17 cellular contexts compared by ENCODE assay signal in the genomic region with DNA sequence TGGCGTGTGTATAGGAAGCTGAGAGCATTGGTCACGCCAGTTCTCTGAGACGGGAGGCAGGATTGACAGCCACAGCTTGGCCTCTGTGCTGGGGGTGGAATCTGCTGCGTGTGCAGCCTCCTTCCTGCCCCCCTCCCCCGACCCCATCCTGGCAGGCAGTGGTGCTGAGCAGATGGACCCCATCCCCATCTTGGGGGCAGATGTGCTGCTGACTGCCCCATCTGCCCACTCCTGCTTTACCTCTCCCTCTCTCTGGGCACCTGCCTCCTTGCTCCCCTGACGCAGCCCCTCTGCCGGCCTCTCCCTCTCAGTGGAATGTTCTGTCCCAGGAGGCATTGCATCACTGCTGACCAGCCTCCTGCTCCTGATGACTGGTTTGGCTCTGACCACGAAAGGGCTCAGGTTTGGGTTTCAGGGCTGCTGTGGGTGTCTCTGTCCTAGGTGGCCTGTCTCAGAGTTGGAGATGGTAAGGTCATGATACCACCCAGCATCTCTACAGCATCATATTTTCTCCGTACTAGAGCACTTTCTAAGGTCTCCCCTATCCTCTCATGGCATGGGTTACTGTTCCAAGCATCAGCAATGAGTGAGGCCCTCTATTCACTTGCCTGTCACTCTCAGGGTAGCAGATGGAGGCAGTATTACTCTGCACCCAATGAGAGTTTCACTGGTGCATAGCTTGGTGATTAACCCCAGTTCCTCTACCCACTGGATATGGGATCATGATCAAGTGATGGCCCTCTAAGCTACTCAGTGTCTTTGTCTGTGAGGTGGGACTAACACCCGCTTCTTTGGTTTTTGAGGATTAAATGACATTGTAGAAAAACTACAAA.
DNase-seq lines count a peak whose midpoint lies in the region; ATAC-seq and TF ChIP-seq lines count a peak whose summit lies in the region.
"Had no signal": no experiment of that assay in that cellular context is flagged by ENCODE, and none has a peak within 500 bp of the region (broad histone marks: within the 10 kb centered on the region; RNA-seq: fewer than 3 reads in every experiment).

No MANE protein-coding gene starts in this region.

- H3K4me1 ChIP-seq in MM.1S (ENCODE audit: low read length), result peaks cover 37% of the 10 kb centered on the region
- peaks cover 11% of the 10 kb centered on the region for H3K4me1 ChIP-seq in suprapubic skin
- H3K4me1 ChIP-seq: left lung had no signal

- intact Hi-C loops in Calu3 (cut with micrococcal nuclease; ENCODE audit: unreplicated experiment), result no loop called here

- H3K9ac ChIP-seq in MM.1S (ENCODE audit: low read length), result no peak overlapping the region

- H3F3A ChIP-seq in MM.1S (ENCODE audit: insufficient read depth, low read length), result peaks cover 19% of the 10 kb centered on the region

- no peaks in the 10 kb centered on the region for H3K4me1 Mint-ChIP-seq in Calu3 (ENCODE audit: low read depth, unreplicated experiment)

- ATAC-seq in HG02981 (IDR thresholded peaks at IDR 0.05; ENCODE audit: unreplicated experiment), result no peak
- no peak for ATAC-seq in HG03280 (IDR thresholded peaks at IDR 0.05; ENCODE audit: unreplicated experiment)
- ATAC-seq: esophagus mucosa, left lung had no signal

- peak overlapping the region; percentile 26; the same call in 1 of the 2 replicates for H2AFZ ChIP-seq in MM.1S (ENCODE audit: low read length)

- peak overlapping the region; percentile 6; the same call in 1 of the 2 replicates for H3K4me2 ChIP-seq in MM.1S (ENCODE audit: low read depth, low read length)

- H3K27ac ChIP-seq in MM.1S (ENCODE audit: low read length) (peak overlapping the region; percentile 14; the same call in 1 of the 2 replicates), coronary artery (peak overlapping the region; percentile 29 to 46), suprapubic skin (no peak overlapping the region)
- H3K27ac ChIP-seq: left lung had no signal

- no peaks in the 10 kb centered on the region for H3K9me2 ChIP-seq in MM.1S (replicated peaks; ENCODE audit: insufficient read depth, low read length)

- H3K4me3 ChIP-seq in MM.1S (ENCODE audit: low read length) (no peak overlapping the region), coronary artery (peak overlapping the region; percentile 24), suprapubic skin (no peak overlapping the region)
- H3K4me3 ChIP-seq: left lung had no signal

- H3K27me3 ChIP-seq in MM.1S (replicated peaks; ENCODE audit: insufficient read depth, low read length) (no peaks in the 10 kb centered on the region), suprapubic skin (peaks cover 4% of the 10 kb centered on the region)

- no peak overlapping the region for H3K4me3 Mint-ChIP-seq in Calu3 (ENCODE audit: low read depth, unreplicated experiment)

- TF ChIP-seq CTCF in Calu3 (IDR thresholded peaks at IDR 0.05; ENCODE audit: unreplicated experiment), result no peak
- TF ChIP-seq CTCF in MM.1S (IDR thresholded peaks at IDR 0.05; ENCODE audit: low read length), result peak; percentile 16
- TF ChIP-seq CTCF in coronary artery (IDR thresholded peaks at IDR 0.05), result no peak
- TF ChIP-seq CTCF in suprapubic skin (IDR thresholded peaks at IDR 0.05), result no peak

- H3K79me2 ChIP-seq in MM.1S (ENCODE audit: low read length), result no peaks in the 10 kb centered on the region

- TF ChIP-seq POLR2A in suprapubic skin (IDR thresholded peaks at IDR 0.05), result no peak

- no peaks in the 10 kb centered on the region for H3K36me3 Mint-ChIP-seq in Calu3 (ENCODE audit: insufficient read depth, unreplicated experiment)

- peaks cover 39% of the 10 kb centered on the region for H3K27me3 Mint-ChIP-seq in Calu3 (ENCODE audit: unreplicated experiment)

- CTCF ChIA-PET in Calu3 (lab: Charles Lee), result no interaction called here

- H4K20me1 ChIP-seq in MM.1S (ENCODE audit: insufficient read depth, low read length), result no peaks in the 10 kb centered on the region

- no TSS peak for BruUV-seq in Calu3 (replicated peaks; lab: Mats Ljungman, UMichigan)

- H3K27ac Mint-ChIP-seq in Calu3 (ENCODE audit: unreplicated experiment), result no peak overlapping the region

- peak; percentile 4 for DNase-seq in Calu3
- DNase-seq in MM.1S, result peak; percentile 27
- DNase-seq in coronary artery (ENCODE audit: low spot score), result peak; percentile 76
- DNase-seq in myocyte (ENCODE audit: low read depth), result peak; percentile 79
- no peak for DNase-seq in dedifferentiated amniotic fluid mesenchymal stem cell (ENCODE audit: extremely low spot score)
- no peak for DNase-seq in suprapubic skin (ENCODE audit: low spot score in 2 of 2)
- DNase-seq: activated CD4-positive, alpha-beta T cell treated with anti-CD3 and anti-CD28 coated beads, Interleukin-2, amount 50 U/mL, for 4 hours; anterior cingulate cortex; GOT3; left lung; NCI-H1105 treated with DMSO at 0.1 percent for 48 hours; retina; SHP77 treated with DMSO at 0.1 percent for 48 hours; stimulated activated CD8-positive, alpha-beta memory T cell treated with anti-CD3 and anti-CD28 coated beads, Interleukin-4, amount 100 ng/mL, for 48 hours had no signal

- H3K36me3 ChIP-seq in MM.1S (replicated peaks; ENCODE audit: insufficient read depth, low read length) (no peaks in the 10 kb centered on the region), suprapubic skin (no peaks in the 10 kb centered on the region)
- H3K36me3 ChIP-seq: left lung had no signal

- no peak for TF ChIP-seq EP300 in suprapubic skin (IDR thresholded peaks at IDR 0.05)

- H3K9me3 Mint-ChIP-seq in Calu3 (ENCODE audit: low read depth, unreplicated experiment), result no peaks in the 10 kb centered on the region

- H3K9me3 ChIP-seq in MM.1S (replicated peaks; ENCODE audit: insufficient read depth, low read length) (no peaks in the 10 kb centered on the region), suprapubic skin (no peaks in the 10 kb centered on the region)
- H3K9me3 ChIP-seq: left lung had no signal

- 66% methylated on average over 10 of the region's 10 CpGs for WGBS in suprapubic skin

Comparison
In these comparisons a context has a peak if more than half of its experiments do, and no peak if none do; other contexts are left out.
1. DNase-seq: peak in Calu3 (single experiment), MM.1S (single experiment), coronary artery (single experiment) and myocyte (single experiment); none in dedifferentiated amniotic fluid mesenchymal stem cell (single experiment) and suprapubic skin (0 of 2).